In the genomic region with DNA sequence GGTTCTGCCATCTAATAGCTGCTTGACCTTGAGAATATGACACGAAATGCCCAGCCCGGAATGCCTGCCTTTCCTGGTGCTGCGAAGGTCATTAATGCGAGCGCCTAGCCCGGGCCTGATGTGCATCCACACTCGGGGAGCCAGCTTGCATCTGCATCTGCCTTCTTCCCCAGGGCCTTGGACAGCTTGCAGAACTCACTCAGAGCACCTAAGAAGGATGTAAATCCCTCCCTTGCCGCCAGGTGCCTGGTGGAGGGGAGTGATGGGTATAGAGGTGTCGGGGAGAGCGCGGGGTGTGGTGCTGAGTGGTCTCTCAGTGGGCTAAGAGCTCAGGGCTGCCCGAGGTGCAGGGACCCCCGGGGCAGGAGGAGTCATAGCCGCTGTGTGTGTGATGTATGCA, we compare ENCODE assay signal across 18 cellular contexts.
DNase-seq lines count a peak whose midpoint lies in the region; ATAC-seq, FAIRE-seq and TF ChIP-seq lines count a peak whose summit lies in the region.
"Had no signal": no experiment of that assay in that cellular context is flagged by ENCODE, and none has a peak within 500 bp of the region (broad histone marks: within the 10 kb centered on the region; RNA-seq: fewer than 3 reads in every experiment).

No MANE protein-coding gene starts in this region.

- 72% methylated on average over 14 of the region's 14 CpGs; no CpG with 5 or more reads in 1 of the 2 experiments for WGBS in H1 (ENCODE audit: extremely low coverage in 1 of 2, insufficient coverage in 1 of 2, insufficient read length in 1 of 2, insufficient replicate concordance in 2 of 2, low coverage in 1 of 2, low lambda C conversion rate in 2 of 2, missing lambda C conversion rate in 1 of 2), 2 experiments
- no CpG with 5 or more reads among the region's 14 CpGs for WGBS in neuronal stem cell (ENCODE audit: extremely low coverage in 2 of 2, insufficient read length in 2 of 2, insufficient replicate concordance in 1 of 2), 2 donors

- peaks cover 2 to 21% (median 17%) of the 10 kb centered on the region in 4 experiments for H3K27me3 ChIP-seq in H1 (replicated peaks in 1 of 4; ENCODE audit: control insufficient read depth in 3 of 4, extremely low read depth in 1 of 4, insufficient read depth in 3 of 4, low read length in 3 of 4)
- peaks cover 3 to 22% (median 20%) of the 10 kb centered on the region in 3 experiments for H3K27me3 ChIP-seq in neuronal stem cell (ENCODE audit: control insufficient read depth in 3 of 3, insufficient read depth in 3 of 3, low read depth in 1 of 3, low read length in 3 of 3)

- peak in 2 of 3 experiments; percentile 10 to 46; a peak in 1 of 4 replicates for TF ChIP-seq CTCF in H1 (IDR thresholded peaks at IDR 0.05; ENCODE audit: control extremely low read depth in 1 of 3, insufficient read depth in 1 of 3, low read depth in 1 of 3, low read length in 3 of 3)

- H2BK20ac ChIP-seq in H1 (ENCODE audit: low read length): no peak overlapping the region

- no peak overlapping the region for H4K8ac ChIP-seq in H1 (ENCODE audit: extremely low read depth, insufficient read depth, low read length)
- no peak overlapping the region for H4K8ac ChIP-seq in neuronal stem cell (ENCODE audit: low read depth, low read length)

- no peaks in the 10 kb centered on the region for H3K9me3 ChIP-seq in H1 (ENCODE audit: insufficient read depth in 2 of 2, low read depth in 1 of 2, low read length in 1 of 2)
- H3K9me3 ChIP-seq in neuronal stem cell (replicated peaks in 1 of 2; ENCODE audit: control insufficient read depth in 2 of 2, insufficient read depth in 1 of 2, low read depth in 1 of 2, low read length in 2 of 2): peaks cover 3 to 17% of the 10 kb centered on the region in 2 donors

- intact Hi-C loops in activated CD4-positive, alpha-beta T cell treated with anti-CD3 and anti-CD28 coated beads, Interleukin-2, amount 10 ng/mL, durations not matched to agents 24 days and 14 days (cut with micrococcal nuclease): no loop called here

- H3K79me2 ChIP-seq in H1 (ENCODE audit: control insufficient read depth in 1 of 2, insufficient read depth in 2 of 2, low read length in 2 of 2): no peaks in the 10 kb centered on the region

- H3K79me1 ChIP-seq in H1 (ENCODE audit: low read depth, low read length): no peaks in the 10 kb centered on the region
- no peaks in the 10 kb centered on the region for H3K79me1 ChIP-seq in neuronal stem cell (ENCODE audit: low read depth, low read length)

- no peak overlapping the region for H4K91ac ChIP-seq in H1 (replicated peaks; ENCODE audit: insufficient read length, low read length)
- H4K91ac ChIP-seq in neuronal stem cell (ENCODE audit: low read depth, low read length, poor library complexity): no peak overlapping the region

- no peaks in the 10 kb centered on the region for H3K36me3 ChIP-seq in H1 (ENCODE audit: control insufficient read depth in 2 of 4, insufficient read depth in 4 of 4, low read length in 3 of 4)
- H3K36me3 ChIP-seq in neuronal stem cell (replicated peaks in 1 of 2; ENCODE audit: control insufficient read depth in 2 of 2, insufficient read depth in 2 of 2, low read length in 2 of 2): no peaks in the 10 kb centered on the region
- H3K36me3 ChIP-seq: BLaER1 treated with 17β-estradiol and CSF1 and Interleukin-3, amounts not matched to agents 10 nM and 100 nM had no signal

- no peak for TF ChIP-seq POLR2A in H1 (IDR thresholded peaks at IDR 0.05; ENCODE audit: control extremely low read depth in 1 of 2, low read depth in 2 of 2, low read length in 2 of 2)

- no peak overlapping the region for H3K56ac ChIP-seq in H1 (replicated peaks; ENCODE audit: insufficient read length, low read depth, low read length)

- H3K4me3 ChIP-seq in H1 (ENCODE audit: extremely low read depth in 1 of 4, insufficient read depth in 2 of 4, low read depth in 3 of 4, low read length in 4 of 4): no peak overlapping the region
- no peak overlapping the region for H3K4me3 ChIP-seq in neuronal stem cell (ENCODE audit: low read length in 2 of 2)
- H3K4me3 ChIP-seq: BLaER1 treated with 17β-estradiol and CSF1 and Interleukin-3, amounts not matched to agents 10 nM and 100 nM had no signal

- no peak overlapping the region for H3K18ac ChIP-seq in H1 (ENCODE audit: extremely low read depth, low read length)
- peak overlapping the region; percentile 3 for H3K18ac ChIP-seq in neuronal stem cell (ENCODE audit: low read length)

- H3K4ac ChIP-seq in H1 (replicated peaks; ENCODE audit: insufficient read length, low read depth, low read length) (no peak overlapping the region), neuronal stem cell (ENCODE audit: low read length) (no peak overlapping the region)

- no peak overlapping the region for H2AK5ac ChIP-seq in H1 (ENCODE audit: low read depth, low read length)
- no peak overlapping the region for H2AK5ac ChIP-seq in neuronal stem cell (ENCODE audit: low read depth, low read length)

- DNase-seq in NCI-H82 (lab: John Stamatoyannopoulos, UW): peak; percentile 5
- no peak for DNase-seq in NCI-H82 treated with DMSO at 0.1 percent for 48 hours (lab: John Stamatoyannopoulos, UW; ENCODE audit: unreplicated experiment)
- DNase-seq in RPMI8226: peak; percentile 46
- DNase-seq in H1 (ENCODE audit: low read depth in 1 of 2, low spot score in 2 of 2): peak in 1 of 2 experiments; percentile 58
- no peak for DNase-seq in neuronal stem cell (ENCODE audit: low spot score)
- no peak for DNase-seq in activated CD4-positive, alpha-beta T cell treated with anti-CD3 and anti-CD28 coated beads, Interleukin-2, amount 10 ng/mL, durations not matched to agents 24 days and 14 days
- DNase-seq in mesenteric fat pad (ENCODE audit: low spot score): no peak
- DNase-seq: DMS 273 treated with DMSO at 0.1 percent for 48 hours, EL, KBM-7, NCI-H1092, NCI-H2107, NCI-H226 had no signal

- POLR2A ChIA-PET in H1 (lab: Charles Lee; ENCODE audit: partially characterized antibody): interaction anchor here (1.5 kb wide), 1 partner anchor 14 kb away, joined by 3 read pairs; no protein-coding TSS in a partner anchor

- H3K4me3 Mint-ChIP-seq in activated CD4-positive, alpha-beta T cell treated with anti-CD3 and anti-CD28 coated beads, Interleukin-2, amount 10 ng/mL, durations not matched to agents 24 days and 14 days: no peak overlapping the region

- FAIRE-seq in H1 (lab: Jason Lieb, UNC): no peak

- no peak overlapping the region for H2BK120ac ChIP-seq in H1 (replicated peaks; ENCODE audit: low read depth, low read length)
- peak overlapping the region; percentile 24 for H2BK120ac ChIP-seq in neuronal stem cell (ENCODE audit: low read depth, low read length)

- CTCF ChIA-PET in H1 (lab: Charles Lee; ENCODE audit: partially characterized antibody): interaction anchor here (0.8 to 3.2 kb wide), 16 partner anchors 9 to 477 kb away, joined by 3 to 17 read pairs (median 4); no protein-coding TSS in a partner anchor

- H3K4me2 ChIP-seq in H1 (ENCODE audit: insufficient read depth in 1 of 2, low read depth in 2 of 2, low read length in 2 of 2): no peak overlapping the region
- H3K4me2 ChIP-seq in neuronal stem cell (ENCODE audit: insufficient read depth, low read length, poor library complexity, severe bottlenecking): no peak overlapping the region
- H3K4me2 ChIP-seq: BLaER1 treated with 17β-estradiol and CSF1 and Interleukin-3, amounts not matched to agents 10 nM and 100 nM had no signal

- peak; percentile 21 to 42; a peak in 3 of 4 replicates for TF ChIP-seq RAD21 in H1 (IDR thresholded peaks at IDR 0.05 in 1 of 2, conservative IDR thresholded peaks at IDR 0.05 in 1 of 2; ENCODE audit: low read depth in 2 of 2, low read length in 2 of 2)

- no peak for TF ChIP-seq EP300 in H1 (IDR thresholded peaks at IDR 0.05; ENCODE audit: borderline replicate concordance in 1 of 2, low read depth in 2 of 2, low read length in 2 of 2)

- H3K9ac ChIP-seq in H1 (replicated peaks in 1 of 4; ENCODE audit: extremely low read depth in 1 of 4, low read depth in 3 of 4, low read length in 3 of 4) (no peak overlapping the region), neuronal stem cell (ENCODE audit: low read depth, low read length, poor library complexity) (no peak overlapping the region)
- H3K9ac ChIP-seq: BLaER1 treated with 17β-estradiol and CSF1 and Interleukin-3, amounts not matched to agents 10 nM and 100 nM had no signal

- H3K4me1 ChIP-seq in H1 (replicated peaks in 1 of 4; ENCODE audit: control insufficient read depth in 3 of 4, insufficient read depth in 4 of 4, low read length in 3 of 4) (peaks cover 0 to 16% (median 7%) of the 10 kb centered on the region in 4 experiments; a peak in 5 of 7 replicates), neuronal stem cell (ENCODE audit: control insufficient read depth in 2 of 2, insufficient read depth in 1 of 2, low read depth in 1 of 2, low read length in 2 of 2) (peaks cover 0 to 7% of the 10 kb centered on the region in 2 donors)

- peaks cover 7% of the 10 kb centered on the region; the same call in 1 of the 2 replicates for H3K23me2 ChIP-seq in H1 (ENCODE audit: low read depth, low read length)

- no peaks in the 10 kb centered on the region for H3K36me3 Mint-ChIP-seq in activated CD4-positive, alpha-beta T cell treated with anti-CD3 and anti-CD28 coated beads, Interleukin-2, amount 10 ng/mL, durations not matched to agents 24 days and 14 days (ENCODE audit: low read depth)

- no peak overlapping the region for H2BK5ac ChIP-seq in H1 (ENCODE audit: low read depth, low read length)
- H2BK5ac ChIP-seq in neuronal stem cell (ENCODE audit: low read length): peak overlapping the region; percentile 16

- H3K9me3 Mint-ChIP-seq in activated CD4-positive, alpha-beta T cell treated with anti-CD3 and anti-CD28 coated beads, Interleukin-2, amount 10 ng/mL, durations not matched to agents 24 days and 14 days: no peaks in the 10 kb centered on the region

- H3K14ac ChIP-seq in H1 (ENCODE audit: insufficient read length): no peak overlapping the region
- H3K14ac ChIP-seq in neuronal stem cell (ENCODE audit: low read length): no peak overlapping the region

- H3K27ac ChIP-seq in H1 (ENCODE audit: low read depth, low read length): no peak overlapping the region
- H3K27ac ChIP-seq in neuronal stem cell (replicated peaks; ENCODE audit: low read length): no peak overlapping the region
- H3K27ac ChIP-seq: 22Rv1; BLaER1 treated with 17β-estradiol and CSF1 and Interleukin-3, amounts not matched to agents 10 nM and 100 nM; HL-60 had no signal

- H2BK15ac ChIP-seq in H1 (ENCODE audit: low read length): no peak overlapping the region
- H2BK15ac ChIP-seq in neuronal stem cell (ENCODE audit: low read length): no peak overlapping the region

- H3K23ac ChIP-seq in H1 (ENCODE audit: insufficient read length): no peak overlapping the region
- peak overlapping the region; percentile 34 for H3K23ac ChIP-seq in neuronal stem cell (ENCODE audit: low read depth, low read length, poor library complexity)

- ATAC-seq in GM18873 (IDR thresholded peaks at IDR 0.05; ENCODE audit: low FRiP score, unreplicated experiment): no peak
- ATAC-seq: Panc1 had no signal

- no peak overlapping the region for H2AFZ ChIP-seq in H1 (ENCODE audit: low read length)
- no peak overlapping the region for H2AFZ ChIP-seq in neuronal stem cell (ENCODE audit: low read length)

- no peak overlapping the region for H3K27ac Mint-ChIP-seq in activated CD4-positive, alpha-beta T cell treated with anti-CD3 and anti-CD28 coated beads, Interleukin-2, amount 10 ng/mL, durations not matched to agents 24 days and 14 days

- H4K20me1 ChIP-seq in H1 (replicated peaks in 1 of 2; ENCODE audit: control insufficient read depth in 1 of 2, insufficient read depth in 2 of 2, low read length in 2 of 2): no peaks in the 10 kb centered on the region

- peaks cover 64% of the 10 kb centered on the region for H3K27me3 Mint-ChIP-seq in activated CD4-positive, alpha-beta T cell treated with anti-CD3 and anti-CD28 coated beads, Interleukin-2, amount 10 ng/mL, durations not matched to agents 24 days and 14 days

- H2BK12ac ChIP-seq in H1 (ENCODE audit: low read depth, low read length) (no peak overlapping the region), neuronal stem cell (ENCODE audit: low read length) (peak overlapping the region; percentile 68)

- peaks cover 6% of the 10 kb centered on the region for H3K4me1 Mint-ChIP-seq in activated CD4-positive, alpha-beta T cell treated with anti-CD3 and anti-CD28 coated beads, Interleukin-2, amount 10 ng/mL, durations not matched to agents 24 days and 14 days

- no peak overlapping the region for H4K5ac ChIP-seq in H1 (ENCODE audit: insufficient read length, low read depth, low read length)

Comparison
In these comparisons a context has a peak if more than half of its experiments do, and no peak if none do; other contexts are left out.
1. DNase-seq: peak in NCI-H82 (single experiment) and RPMI8226 (single experiment); none in NCI-H82 treated with DMSO at 0.1 percent for 48 hours (single experiment), neuronal stem cell (single experiment), activated CD4-positive, alpha-beta T cell treated with anti-CD3 and anti-CD28 coated beads, Interleukin-2, amount 10 ng/mL, durations not matched to agents 24 days and 14 days (single experiment) and mesenteric fat pad (single experiment).